ENCODE assay signal across 8 cellular contexts in the genomic region with DNA sequence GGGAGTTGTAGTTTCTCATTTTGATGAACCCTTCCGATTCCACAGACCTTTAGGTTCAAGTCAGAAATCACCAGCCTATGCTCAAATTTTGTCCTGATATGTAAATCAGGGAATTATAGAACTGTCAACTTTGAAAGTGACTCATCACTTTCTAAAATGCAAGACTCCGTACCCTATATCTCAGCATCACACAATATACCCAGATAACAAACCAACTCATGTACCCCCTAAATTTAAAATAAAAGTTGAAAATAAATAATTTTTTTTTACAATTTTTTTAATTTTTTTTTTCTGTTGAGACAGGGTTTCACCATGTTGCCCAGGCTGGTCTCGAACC. TPM values are rescaled to one million over a fixed set of nuclear protein-coding genes. Genes with fewer than 3 reads are reported as not detected.
DNase-seq lines count a peak whose midpoint lies in the region; ATAC-seq and TF ChIP-seq lines count a peak whose summit lies in the region.

No MANE protein-coding gene starts in this region.

- ATAC-seq in T-cell (replicated peaks in 1 of 4) = no peak
- ATAC-seq in stimulated activated naive CD8-positive, alpha-beta T cell treated with anti-CD3 and anti-CD28 coated beads, Interleukin-15, amount 100 ng/mL, for 72 hours = no peak
- no peak for ATAC-seq in HG03439 (IDR thresholded peaks at IDR 0.05; ENCODE audit: unreplicated experiment)

- peaks cover 8% of the 10 kb centered on the region for H3K36me3 Mint-ChIP-seq in activated naive CD4-positive, alpha-beta T cell treated with anti-CD3 and anti-CD28 coated beads for 36 hours (ENCODE audit: low read depth)
- H3K36me3 Mint-ChIP-seq in T-cell = peaks cover 3% of the 10 kb centered on the region
- no peaks in the 10 kb centered on the region for H3K36me3 Mint-ChIP-seq in immature natural killer cell

- no peaks in the 10 kb centered on the region for H3K36me3 ChIP-seq in thyroid gland

- H3K4me1 Mint-ChIP-seq in activated naive CD4-positive, alpha-beta T cell treated with anti-CD3 and anti-CD28 coated beads for 36 hours (ENCODE audit: low read depth) = peaks cover 23% of the 10 kb centered on the region
- peaks cover 22 to 28% (median 22%) of the 10 kb centered on the region in 3 donors for H3K4me1 Mint-ChIP-seq in T-cell
- H3K4me1 Mint-ChIP-seq in immature natural killer cell = peaks cover 15 to 23% of the 10 kb centered on the region in 2 donors
- H3K4me1 Mint-ChIP-seq in stimulated activated naive CD8-positive, alpha-beta T cell treated with anti-CD3 and anti-CD28 coated beads, Interleukin-15, amount 100 ng/mL, for 72 hours = peaks cover 40% of the 10 kb centered on the region

- no peak for TF ChIP-seq CTCF in thyroid gland (IDR thresholded peaks at IDR 0.05)

- H3K27ac ChIP-seq in thyroid gland = no peak overlapping the region

- intact Hi-C loops in activated naive CD4-positive, alpha-beta T cell treated with anti-CD3 and anti-CD28 coated beads for 36 hours (cut with micrococcal nuclease) = loop anchor here (1.0 to 5.0 kb wide), 12 partner anchors 26 to 839 kb away; a partner anchor contains a TSS
- intact Hi-C loops in thyroid gland (cut with DNase I) = no loop called here

- TF ChIP-seq POLR2A in thyroid gland (IDR thresholded peaks at IDR 0.05) = no peak

- H3K9me3 ChIP-seq in thyroid gland = no peaks in the 10 kb centered on the region

- CTCF ChIA-PET in activated naive CD4-positive, alpha-beta T cell treated with anti-CD3 and anti-CD28 coated beads for 36 hours (lab: Charles Lee) = interaction anchor here (0.6 kb wide), 1 partner anchor 636 kb away, joined by 3 read pairs; no protein-coding TSS in a partner anchor
- CTCF ChIA-PET in T-cell (lab: Charles Lee) = no interaction called here

- H3K4me3 ChIP-seq in thyroid gland (replicated peaks in 1 of 3) = no peak overlapping the region

- DNase-seq in activated naive CD4-positive, alpha-beta T cell treated with anti-CD3 and anti-CD28 coated beads for 36 hours = no peak
- no peak for DNase-seq in activated naive CD4-positive, alpha-beta T cell treated with anti-CD3 and anti-CD28 coated beads, Interleukin-2, amount 50 U/mL, for 16 hours
- DNase-seq in T-cell (no peak), immature natural killer cell (no peak), thyroid gland (no peak), NCI-H1105 (lab: John Stamatoyannopoulos, UW) (no peak)
- no peak for DNase-seq in stimulated activated naive CD8-positive, alpha-beta T cell treated with anti-CD3 and anti-CD28 coated beads, Interleukin-15, amount 100 ng/mL, for 72 hours

- peaks cover 6% of the 10 kb centered on the region in 2 donors for H3K4me1 ChIP-seq in thyroid gland

- H3K27me3 ChIP-seq in thyroid gland = no peaks in the 10 kb centered on the region

- 57 to 61% methylated on average over 3 of the region's 3 CpGs for WGBS in thyroid gland, 2 donors

- H3K27ac Mint-ChIP-seq in activated naive CD4-positive, alpha-beta T cell treated with anti-CD3 and anti-CD28 coated beads for 36 hours = no peak overlapping the region
- H3K27ac Mint-ChIP-seq in T-cell = peak overlapping the region; percentile 82 to 86
- peak overlapping the region; percentile 84 to 96 (median 92) for H3K27ac Mint-ChIP-seq in immature natural killer cell
- H3K27ac Mint-ChIP-seq in stimulated activated naive CD8-positive, alpha-beta T cell treated with anti-CD3 and anti-CD28 coated beads, Interleukin-15, amount 100 ng/mL, for 72 hours = no peak overlapping the region

- H3K27me3 Mint-ChIP-seq in activated naive CD4-positive, alpha-beta T cell treated with anti-CD3 and anti-CD28 coated beads for 36 hours (ENCODE audit: low read depth) = no peaks in the 10 kb centered on the region
- H3K27me3 Mint-ChIP-seq in T-cell = no peaks in the 10 kb centered on the region
- H3K27me3 Mint-ChIP-seq in immature natural killer cell (ENCODE audit: low read depth in 3 of 3) = peaks cover 5 to 6% (median 6%) of the 10 kb centered on the region in 3 donors
- no peaks in the 10 kb centered on the region for H3K27me3 Mint-ChIP-seq in stimulated activated naive CD8-positive, alpha-beta T cell treated with anti-CD3 and anti-CD28 coated beads, Interleukin-15, amount 100 ng/mL, for 72 hours

- peak overlapping the region; percentile 91 for H3K4me3 Mint-ChIP-seq in activated naive CD4-positive, alpha-beta T cell treated with anti-CD3 and anti-CD28 coated beads for 36 hours
- H3K4me3 Mint-ChIP-seq in T-cell (peak overlapping the region; percentile 84 to 97 (median 89)), immature natural killer cell (peak overlapping the region; percentile 89 to 95 (median 93))
- peak overlapping the region; percentile 89 to 97 for H3K4me3 Mint-ChIP-seq in stimulated activated naive CD8-positive, alpha-beta T cell treated with anti-CD3 and anti-CD28 coated beads, Interleukin-15, amount 100 ng/mL, for 72 hours

- POLR2A ChIA-PET in T-cell (lab: Charles Lee) = no interaction called here

- H3K9me3 Mint-ChIP-seq in activated naive CD4-positive, alpha-beta T cell treated with anti-CD3 and anti-CD28 coated beads for 36 hours = no peaks in the 10 kb centered on the region
- H3K9me3 Mint-ChIP-seq in T-cell (no peaks in the 10 kb centered on the region), immature natural killer cell (no peaks in the 10 kb centered on the region)
- H3K9me3 Mint-ChIP-seq in stimulated activated naive CD8-positive, alpha-beta T cell treated with anti-CD3 and anti-CD28 coated beads, Interleukin-15, amount 100 ng/mL, for 72 hours = no peaks in the 10 kb centered on the region

RNA-seq across cellular contexts. Expression of a gene that starts 0.4 kb away (rescaled TPM):
- total RNA-seq in activated naive CD4-positive, alpha-beta T cell treated with anti-CD3 and anti-CD28 coated beads for 36 hours = 10 to 100 TPM; 76.7 to 91.9 TPM
- total RNA-seq in T-cell (10 to 100 TPM; 11.0 to 18.9 (median 15.0) TPM), thyroid gland (10 to 100 TPM in 1 of 4 donors, 1 to 10 TPM in 3; 7.0 to 11.0 (median 8.5) TPM)
- 1 to 10 TPM; 4.9 to 8.2 (median 6.7) TPM for polyA plus RNA-seq in immature natural killer cell

RNA-seq across cellular contexts. Expression of a gene that starts 26.2 kb away (rescaled TPM):
- total RNA-seq in activated naive CD4-positive, alpha-beta T cell treated with anti-CD3 and anti-CD28 coated beads for 36 hours = 1 to 10 TPM; 2.3 to 3.0 TPM
- total RNA-seq in T-cell (10 to 100 TPM; 20.6 to 47.9 (median 23.4) TPM), thyroid gland (1 to 10 TPM; 5.3 to 8.7 (median 6.6) TPM)
- 10 to 100 TPM in 1 of 3 donors, 1 to 10 TPM in 2; 8.0 to 15.2 (median 8.1) TPM for polyA plus RNA-seq in immature natural killer cell

RNA-seq across cellular contexts. Expression of a gene that starts 41.7 kb away (rescaled TPM):
- total RNA-seq in activated naive CD4-positive, alpha-beta T cell treated with anti-CD3 and anti-CD28 coated beads for 36 hours = 1 to 10 TPM; 5.1 to 5.6 TPM
- total RNA-seq in T-cell (10 to 100 TPM; 23.3 to 29.0 (median 28.3) TPM), thyroid gland (10 to 100 TPM; 19.5 to 23.2 (median 21.8) TPM)
- polyA plus RNA-seq in immature natural killer cell = 10 to 100 TPM; 11.5 to 22.5 (median 15.9) TPM

Comparison
In these comparisons a context has a peak if more than half of its experiments do, and no peak if none do; other contexts are left out.
1. H3K27ac Mint-ChIP-seq: peak in T-cell (2 of 2) and immature natural killer cell (6 of 6); none in activated naive CD4-positive, alpha-beta T cell treated with anti-CD3 and anti-CD28 coated beads for 36 hours (single experiment) and stimulated activated naive CD8-positive, alpha-beta T cell treated with anti-CD3 and anti-CD28 coated beads, Interleukin-15, amount 100 ng/mL, for 72 hours (0 of 2).
2. Peak in every context shown above with its lines, with median percentiles within 50 percentile points of each other: H3K4me3 Mint-ChIP-seq.